Comparison of ENCODE assay signal across 1 cellular context in genomic region chr17:32316653-32317052, GRCh38. TPM values are rescaled to one million over a fixed set of nuclear protein-coding genes. Genes with fewer than 3 reads are reported as not detected.
"Had no signal": no experiment of that assay in that cellular context is flagged by ENCODE, and none has a peak within 500 bp of the region (broad histone marks: within the 10 kb centered on the region; RNA-seq: fewer than 3 reads in every experiment).

No MANE protein-coding gene starts in this region.

RNA-seq across cellular contexts. Expression of gene RHBDL3, which starts 51.0 kb away (rescaled TPM):
- total RNA-seq: MCF 10A had no signal
